In the genomic region with DNA sequence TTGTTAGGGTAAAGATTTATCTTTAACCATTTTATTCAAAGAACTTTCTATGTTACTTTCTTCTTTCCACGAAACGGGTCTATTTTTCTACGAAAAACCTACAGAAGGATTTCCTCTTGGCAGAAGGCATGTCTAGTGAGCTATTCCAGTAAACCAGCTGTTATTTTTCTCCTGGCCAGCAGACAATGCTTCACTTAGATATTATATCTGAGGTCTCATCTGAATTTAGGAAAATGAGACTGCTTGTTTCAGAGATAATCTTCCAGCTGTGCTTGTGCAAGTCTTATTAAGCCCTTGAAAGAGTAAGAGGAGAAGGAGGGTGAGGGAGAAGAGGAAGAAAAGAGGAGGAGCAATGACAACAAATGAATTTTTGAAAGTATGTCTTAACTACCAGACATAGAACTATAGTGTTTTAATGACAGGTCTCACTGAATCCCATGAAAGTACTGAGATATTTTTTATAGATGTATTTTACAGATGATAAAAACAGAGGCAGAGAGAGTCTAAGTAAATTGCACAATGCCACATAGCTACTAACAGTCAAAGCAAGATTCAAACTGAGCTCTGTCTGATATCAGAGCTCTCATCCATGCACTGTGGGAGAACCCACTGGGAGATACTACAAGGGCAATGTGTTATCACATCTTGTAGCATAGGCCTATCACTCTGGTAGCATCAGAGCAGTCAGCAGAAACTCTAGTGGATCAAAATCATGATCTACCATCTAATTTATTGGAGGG, we compare ENCODE assay signal across 24 cellular contexts. TPM values are rescaled to one million over a fixed set of nuclear protein-coding genes. Genes with fewer than 3 reads are reported as not detected.
DNase-seq lines count a peak whose midpoint lies in the region; ATAC-seq and TF ChIP-seq lines count a peak whose summit lies in the region.
"Had no signal": no experiment of that assay in that cellular context is flagged by ENCODE, and none has a peak within 500 bp of the region (broad histone marks: within the 10 kb centered on the region; RNA-seq: fewer than 3 reads in every experiment).

No MANE protein-coding gene starts in this region.

- no peaks in the 10 kb centered on the region for H3K27me3 ChIP-seq in right atrium auricular region
- H3K27me3 ChIP-seq in MG63 = no peaks in the 10 kb centered on the region
- H3K27me3 ChIP-seq: colonic mucosa, thyroid gland had no signal

- ATAC-seq in Right ventricle myocardium inferior = peak; percentile 78
- no peak for ATAC-seq in central memory CD8-positive, alpha-beta T cell (replicated peaks; ENCODE audit: extremely low read depth, poor library complexity, severe bottlenecking)
- ATAC-seq: CD8-positive, alpha-beta T cell had no signal

- no peaks in the 10 kb centered on the region for H3K36me3 ChIP-seq in right atrium auricular region
- no peaks in the 10 kb centered on the region for H3K36me3 ChIP-seq in MG63
- H3K36me3 ChIP-seq: colonic mucosa, thyroid gland had no signal

- H3K4me1 ChIP-seq in right atrium auricular region = no peaks in the 10 kb centered on the region
- H3K4me1 ChIP-seq: colonic mucosa, thyroid gland had no signal

- DNase-seq in Right ventricle myocardium inferior (ENCODE audit: missing footprints) = no peak
- no peak for DNase-seq in right atrium auricular region (ENCODE audit: low spot score)
- DNase-seq in OCI-M1 (lab: John Stamatoyannopoulos, UW) = peak; percentile 96
- no peak for DNase-seq in central memory CD8-positive, alpha-beta T cell (ENCODE audit: low spot score in 2 of 2)
- DNase-seq in MG63 = no peak
- no peak for DNase-seq in activated T-cell treated with anti-CD3 and anti-CD28 coated beads, Interleukin-2, amount 50 U/mL, for 24 hours
- no peak for DNase-seq in CD14-positive monocyte (ENCODE audit: low spot score)
- DNase-seq: activated naive CD4-positive, alpha-beta T cell treated with anti-CD3 and anti-CD28 coated beads, Interleukin-2, amount 50 U/mL, for 16 hours; activated T-cell treated with anti-CD3 and anti-CD28 coated beads, Interleukin-2, amount 50 U/mL, for 1 hour; CD8-positive, alpha-beta T cell; colonic mucosa; DMS53; GOT3; Karpas-422; left cardiac atrium; NCI-H1417; NCI-H524; stimulated activated CD4-positive, alpha-beta T cell treated with anti-CD3 and anti-CD28 coated beads, Interleukin-2, amount 100 ng/mL, for 24 hours; stimulated activated naive CD4-positive, alpha-beta T cell treated with Interleukin-2 at 50 U/mL for 16 hours; SW 1271; thyroid gland had no signal

- intact Hi-C loops in Right ventricle myocardium inferior (cut with DNase I) = no loop called here
- intact Hi-C loops in CD14-positive monocyte (cut with micrococcal nuclease) = no loop called here

- TF ChIP-seq CTCF in right atrium auricular region (IDR thresholded peaks at IDR 0.05) (no peak), CD14-positive monocyte (IDR thresholded peaks at IDR 0.05) (no peak)

- H3K4me1 Mint-ChIP-seq in central memory CD8-positive, alpha-beta T cell = peaks cover 14% of the 10 kb centered on the region
- H3K4me1 Mint-ChIP-seq in activated T-cell treated with anti-CD3 and anti-CD28 coated beads, Interleukin-2, amount 50 U/mL, for 24 hours (ENCODE audit: low read depth) = peaks cover 27% of the 10 kb centered on the region
- H3K4me1 Mint-ChIP-seq in CD14-positive monocyte = peaks cover 19% of the 10 kb centered on the region

- H3K4me3 Mint-ChIP-seq in central memory CD8-positive, alpha-beta T cell = no peak overlapping the region
- H3K4me3 Mint-ChIP-seq in activated T-cell treated with anti-CD3 and anti-CD28 coated beads, Interleukin-2, amount 50 U/mL, for 24 hours = no peak overlapping the region
- no peak overlapping the region for H3K4me3 Mint-ChIP-seq in CD14-positive monocyte
- H3K4me3 Mint-ChIP-seq: CD8-positive, alpha-beta T cell; mesothelial cell of epicardium had no signal

- H3K4me3 ChIP-seq in right atrium auricular region (no peak overlapping the region), MG63 (no peak overlapping the region)
- H3K4me3 ChIP-seq: colonic mucosa, skin epidermis, thyroid gland had no signal

- no peaks in the 10 kb centered on the region for H3K36me3 Mint-ChIP-seq in central memory CD8-positive, alpha-beta T cell (ENCODE audit: insufficient read depth)
- H3K36me3 Mint-ChIP-seq in activated T-cell treated with anti-CD3 and anti-CD28 coated beads, Interleukin-2, amount 50 U/mL, for 24 hours (ENCODE audit: low read depth) = no peaks in the 10 kb centered on the region
- no peaks in the 10 kb centered on the region for H3K36me3 Mint-ChIP-seq in CD14-positive monocyte
- H3K36me3 Mint-ChIP-seq: CD8-positive, alpha-beta T cell; mesothelial cell of epicardium had no signal

- peak overlapping the region; percentile 41 for H3K27ac Mint-ChIP-seq in central memory CD8-positive, alpha-beta T cell (ENCODE audit: low read depth)
- H3K27ac Mint-ChIP-seq in activated T-cell treated with anti-CD3 and anti-CD28 coated beads, Interleukin-2, amount 50 U/mL, for 24 hours = no peak overlapping the region
- peak overlapping the region in 1 of 7 donors; percentile 31 for H3K27ac Mint-ChIP-seq in CD14-positive monocyte
- H3K27ac Mint-ChIP-seq: CD8-positive, alpha-beta T cell; mesothelial cell of epicardium; progenitor cell of endocrine pancreas had no signal

- H3K27me3 Mint-ChIP-seq in central memory CD8-positive, alpha-beta T cell = no peaks in the 10 kb centered on the region
- no peaks in the 10 kb centered on the region for H3K27me3 Mint-ChIP-seq in activated T-cell treated with anti-CD3 and anti-CD28 coated beads, Interleukin-2, amount 50 U/mL, for 24 hours
- H3K27me3 Mint-ChIP-seq in CD14-positive monocyte (ENCODE audit: low read depth in 3 of 3) = no peaks in the 10 kb centered on the region
- H3K27me3 Mint-ChIP-seq: progenitor cell of endocrine pancreas had no signal

- H3K9me3 ChIP-seq in right atrium auricular region (no peaks in the 10 kb centered on the region), MG63 (no peaks in the 10 kb centered on the region; the same call in 1 of the 2 replicates)
- H3K9me3 ChIP-seq: colonic mucosa, thyroid gland had no signal

- H3K27ac ChIP-seq in right atrium auricular region = no peak overlapping the region
- H3K27ac ChIP-seq: colonic mucosa, skin epidermis, thyroid gland had no signal

- H3K9me3 Mint-ChIP-seq in central memory CD8-positive, alpha-beta T cell = peaks cover 6% of the 10 kb centered on the region
- peaks cover 7% of the 10 kb centered on the region for H3K9me3 Mint-ChIP-seq in activated T-cell treated with anti-CD3 and anti-CD28 coated beads, Interleukin-2, amount 50 U/mL, for 24 hours
- H3K9me3 Mint-ChIP-seq in CD14-positive monocyte = peaks cover 0 to 7% (median under 1%) of the 10 kb centered on the region in 7 donors

RNA-seq across cellular contexts. Expression of a gene that starts 54.6 kb away (rescaled TPM):
- total RNA-seq in Right ventricle myocardium inferior (2.4 TPM), right atrium auricular region (1 to 10 TPM; 3.2 to 3.7 TPM)
- total RNA-seq in MG63 (2014; rRNA removed; shearing (Covaris generic); ENCODE audit: low replicate concordance) = not detected in 2 replicates
- polyA plus RNA-seq in CD14-positive monocyte = 10 to 100 TPM; 31.0 to 38.6 TPM
- total RNA-seq: progenitor cell of endocrine pancreas had no signal
